ENCODE assay signal across 1 cellular context in the genomic region with DNA sequence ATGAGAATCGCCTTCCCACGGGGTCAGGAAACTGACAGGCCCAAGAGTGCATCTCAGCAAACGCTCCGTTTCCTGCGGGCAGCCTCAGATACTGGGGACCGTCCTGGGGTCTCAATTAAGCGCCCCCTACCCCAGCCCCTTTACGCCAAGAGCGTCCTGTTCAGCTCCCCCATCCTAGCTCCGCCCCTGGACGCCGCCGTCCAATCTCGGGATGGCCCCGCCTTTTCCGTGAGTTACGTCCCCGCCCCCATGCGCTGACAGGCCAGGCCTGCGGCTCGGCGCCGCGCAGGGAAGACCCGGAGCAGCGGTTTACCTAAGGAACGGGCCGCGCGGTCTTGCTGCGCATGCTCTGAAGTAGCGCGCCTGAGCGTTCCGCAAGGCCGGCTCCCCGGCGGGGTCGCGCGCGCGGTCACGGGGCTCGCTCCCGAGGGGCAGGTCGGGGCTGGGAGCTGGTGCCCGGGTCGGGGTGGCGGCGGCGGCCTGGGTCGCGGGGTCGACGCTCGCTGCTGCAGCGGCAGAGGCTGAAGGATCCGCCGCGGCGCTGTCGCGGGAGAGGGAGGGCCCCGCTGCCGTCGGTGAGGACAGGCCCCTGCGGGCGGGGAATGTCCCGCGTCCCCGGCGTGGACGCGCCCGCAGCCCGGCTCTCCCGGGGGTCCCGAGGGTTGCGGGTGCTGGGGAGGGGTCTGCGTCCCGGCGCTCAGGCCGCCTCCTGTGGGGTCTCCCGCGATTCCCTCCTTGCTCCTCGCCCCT.
TF ChIP-seq lines count a peak whose summit lies in the region.

A gene with protein sequence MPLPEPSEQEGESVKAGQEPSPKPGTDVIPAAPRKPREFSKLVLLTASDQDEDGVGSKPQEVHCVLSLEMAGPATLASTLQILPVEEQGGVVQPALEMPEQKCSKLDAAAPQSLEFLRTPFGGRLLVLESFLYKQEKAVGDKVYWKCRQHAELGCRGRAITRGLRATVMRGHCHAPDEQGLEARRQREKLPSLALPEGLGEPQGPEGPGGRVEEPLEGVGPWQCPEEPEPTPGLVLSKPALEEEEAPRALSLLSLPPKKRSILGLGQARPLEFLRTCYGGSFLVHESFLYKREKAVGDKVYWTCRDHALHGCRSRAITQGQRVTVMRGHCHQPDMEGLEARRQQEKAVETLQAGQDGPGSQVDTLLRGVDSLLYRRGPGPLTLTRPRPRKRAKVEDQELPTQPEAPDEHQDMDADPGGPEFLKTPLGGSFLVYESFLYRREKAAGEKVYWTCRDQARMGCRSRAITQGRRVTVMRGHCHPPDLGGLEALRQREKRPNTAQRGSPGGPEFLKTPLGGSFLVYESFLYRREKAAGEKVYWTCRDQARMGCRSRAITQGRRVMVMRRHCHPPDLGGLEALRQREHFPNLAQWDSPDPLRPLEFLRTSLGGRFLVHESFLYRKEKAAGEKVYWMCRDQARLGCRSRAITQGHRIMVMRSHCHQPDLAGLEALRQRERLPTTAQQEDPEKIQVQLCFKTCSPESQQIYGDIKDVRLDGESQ (plus strand): TSS at position 352 of the 750 bp plus-strand sequence. CDS start 17,755 bp downstream, outside the sequence.

TF ChIP-seq in GM12878, 131 proteins besides CTCF, POLR2A, EP300 and RAD21 (continued from another document and continues in another):
- TF ChIP-seq, protein P1, sequence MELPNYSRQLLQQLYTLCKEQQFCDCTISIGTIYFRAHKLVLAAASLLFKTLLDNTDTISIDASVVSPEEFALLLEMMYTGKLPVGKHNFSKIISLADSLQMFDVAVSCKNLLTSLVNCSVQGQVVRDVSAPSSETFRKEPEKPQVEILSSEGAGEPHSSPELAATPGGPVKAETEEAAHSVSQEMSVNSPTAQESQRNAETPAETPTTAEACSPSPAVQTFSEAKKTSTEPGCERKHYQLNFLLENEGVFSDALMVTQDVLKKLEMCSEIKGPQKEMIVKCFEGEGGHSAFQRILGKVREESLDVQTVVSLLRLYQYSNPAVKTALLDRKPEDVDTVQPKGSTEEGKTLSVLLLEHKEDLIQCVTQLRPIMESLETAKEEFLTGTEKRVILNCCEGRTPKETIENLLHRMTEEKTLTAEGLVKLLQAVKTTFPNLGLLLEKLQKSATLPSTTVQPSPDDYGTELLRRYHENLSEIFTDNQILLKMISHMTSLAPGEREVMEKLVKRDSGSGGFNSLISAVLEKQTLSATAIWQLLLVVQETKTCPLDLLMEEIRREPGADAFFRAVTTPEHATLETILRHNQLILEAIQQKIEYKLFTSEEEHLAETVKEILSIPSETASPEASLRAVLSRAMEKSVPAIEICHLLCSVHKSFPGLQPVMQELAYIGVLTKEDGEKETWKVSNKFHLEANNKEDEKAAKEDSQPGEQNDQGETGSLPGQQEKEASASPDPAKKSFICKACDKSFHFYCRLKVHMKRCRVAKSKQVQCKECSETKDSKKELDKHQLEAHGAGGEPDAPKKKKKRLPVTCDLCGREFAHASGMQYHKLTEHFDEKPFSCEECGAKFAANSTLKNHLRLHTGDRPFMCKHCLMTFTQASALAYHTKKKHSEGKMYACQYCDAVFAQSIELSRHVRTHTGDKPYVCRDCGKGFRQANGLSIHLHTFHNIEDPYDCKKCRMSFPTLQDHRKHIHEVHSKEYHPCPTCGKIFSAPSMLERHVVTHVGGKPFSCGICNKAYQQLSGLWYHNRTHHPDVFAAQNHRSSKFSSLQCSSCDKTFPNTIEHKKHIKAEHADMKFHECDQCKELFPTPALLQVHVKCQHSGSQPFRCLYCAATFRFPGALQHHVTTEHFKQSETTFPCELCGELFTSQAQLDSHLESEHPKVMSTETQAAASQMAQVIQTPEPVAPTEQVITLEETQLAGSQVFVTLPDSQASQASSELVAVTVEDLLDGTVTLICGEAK (IDR thresholded peaks at IDR 0.05; ENCODE audit: borderline replicate concordance): peak; percentile 20; the same call in 1 of the 2 replicates
- no peak for TF ChIP-seq WRNIP1 (IDR thresholded peaks at IDR 0.05; ENCODE audit: borderline replicate concordance, low read depth, low read length)
- TF ChIP-seq BCL11A (IDR thresholded peaks at IDR 0.05; ENCODE audit: low read depth, low read length): no peak
- TF ChIP-seq, protein P2, sequence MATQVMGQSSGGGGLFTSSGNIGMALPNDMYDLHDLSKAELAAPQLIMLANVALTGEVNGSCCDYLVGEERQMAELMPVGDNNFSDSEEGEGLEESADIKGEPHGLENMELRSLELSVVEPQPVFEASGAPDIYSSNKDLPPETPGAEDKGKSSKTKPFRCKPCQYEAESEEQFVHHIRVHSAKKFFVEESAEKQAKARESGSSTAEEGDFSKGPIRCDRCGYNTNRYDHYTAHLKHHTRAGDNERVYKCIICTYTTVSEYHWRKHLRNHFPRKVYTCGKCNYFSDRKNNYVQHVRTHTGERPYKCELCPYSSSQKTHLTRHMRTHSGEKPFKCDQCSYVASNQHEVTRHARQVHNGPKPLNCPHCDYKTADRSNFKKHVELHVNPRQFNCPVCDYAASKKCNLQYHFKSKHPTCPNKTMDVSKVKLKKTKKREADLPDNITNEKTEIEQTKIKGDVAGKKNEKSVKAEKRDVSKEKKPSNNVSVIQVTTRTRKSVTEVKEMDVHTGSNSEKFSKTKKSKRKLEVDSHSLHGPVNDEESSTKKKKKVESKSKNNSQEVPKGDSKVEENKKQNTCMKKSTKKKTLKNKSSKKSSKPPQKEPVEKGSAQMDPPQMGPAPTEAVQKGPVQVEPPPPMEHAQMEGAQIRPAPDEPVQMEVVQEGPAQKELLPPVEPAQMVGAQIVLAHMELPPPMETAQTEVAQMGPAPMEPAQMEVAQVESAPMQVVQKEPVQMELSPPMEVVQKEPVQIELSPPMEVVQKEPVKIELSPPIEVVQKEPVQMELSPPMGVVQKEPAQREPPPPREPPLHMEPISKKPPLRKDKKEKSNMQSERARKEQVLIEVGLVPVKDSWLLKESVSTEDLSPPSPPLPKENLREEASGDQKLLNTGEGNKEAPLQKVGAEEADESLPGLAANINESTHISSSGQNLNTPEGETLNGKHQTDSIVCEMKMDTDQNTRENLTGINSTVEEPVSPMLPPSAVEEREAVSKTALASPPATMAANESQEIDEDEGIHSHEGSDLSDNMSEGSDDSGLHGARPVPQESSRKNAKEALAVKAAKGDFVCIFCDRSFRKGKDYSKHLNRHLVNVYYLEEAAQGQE (IDR thresholded peaks at IDR 0.05; ENCODE audit: low read depth, low read length): no peak
- peak; percentile 93 for TF ChIP-seq IKZF1 (conservative IDR thresholded peaks at IDR 0.05)
- peak; percentile 97 for TF ChIP-seq SP1 (IDR thresholded peaks at IDR 0.05; ENCODE audit: low read depth, low read length)
- TF ChIP-seq JUNB (IDR thresholded peaks at IDR 0.05): no peak
- TF ChIP-seq, protein P3, sequence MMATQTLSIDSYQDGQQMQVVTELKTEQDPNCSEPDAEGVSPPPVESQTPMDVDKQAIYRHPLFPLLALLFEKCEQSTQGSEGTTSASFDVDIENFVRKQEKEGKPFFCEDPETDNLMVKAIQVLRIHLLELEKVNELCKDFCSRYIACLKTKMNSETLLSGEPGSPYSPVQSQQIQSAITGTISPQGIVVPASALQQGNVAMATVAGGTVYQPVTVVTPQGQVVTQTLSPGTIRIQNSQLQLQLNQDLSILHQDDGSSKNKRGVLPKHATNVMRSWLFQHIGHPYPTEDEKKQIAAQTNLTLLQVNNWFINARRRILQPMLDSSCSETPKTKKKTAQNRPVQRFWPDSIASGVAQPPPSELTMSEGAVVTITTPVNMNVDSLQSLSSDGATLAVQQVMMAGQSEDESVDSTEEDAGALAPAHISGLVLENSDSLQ (IDR thresholded peaks at IDR 0.05): peak; percentile 88
- TF ChIP-seq, protein P4, sequence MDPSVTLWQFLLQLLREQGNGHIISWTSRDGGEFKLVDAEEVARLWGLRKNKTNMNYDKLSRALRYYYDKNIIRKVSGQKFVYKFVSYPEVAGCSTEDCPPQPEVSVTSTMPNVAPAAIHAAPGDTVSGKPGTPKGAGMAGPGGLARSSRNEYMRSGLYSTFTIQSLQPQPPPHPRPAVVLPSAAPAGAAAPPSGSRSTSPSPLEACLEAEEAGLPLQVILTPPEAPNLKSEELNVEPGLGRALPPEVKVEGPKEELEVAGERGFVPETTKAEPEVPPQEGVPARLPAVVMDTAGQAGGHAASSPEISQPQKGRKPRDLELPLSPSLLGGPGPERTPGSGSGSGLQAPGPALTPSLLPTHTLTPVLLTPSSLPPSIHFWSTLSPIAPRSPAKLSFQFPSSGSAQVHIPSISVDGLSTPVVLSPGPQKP (IDR thresholded peaks at IDR 0.05; ENCODE audit: low read depth, low read length): 0 out of 2 replicates have a peak, but pooled peaks have one; percentile 47
- no peak for TF ChIP-seq TARDBP (IDR thresholded peaks at IDR 0.05; ENCODE audit: borderline replicate concordance)
- TF ChIP-seq IRF4 (IDR thresholded peaks at IDR 0.05; ENCODE audit: low read depth, low read length): no peak
- TF ChIP-seq PAX5 (IDR thresholded peaks at IDR 0.05; ENCODE audit: borderline replicate concordance, low read depth, low read length): peak; percentile 98
- peak; percentile 63; the same call in 1 of the 2 replicates for TF ChIP-seq RFX5 (IDR thresholded peaks at IDR 0.05; ENCODE audit: low read depth, low read length)
- no peak for TF ChIP-seq ZNF384 (IDR thresholded peaks at IDR 0.05; ENCODE audit: borderline replicate concordance, low read depth, low read length)
- no peak for TF ChIP-seq SMC3 (IDR thresholded peaks at IDR 0.05; ENCODE audit: borderline replicate concordance, low read length)
- TF ChIP-seq, protein P5, sequence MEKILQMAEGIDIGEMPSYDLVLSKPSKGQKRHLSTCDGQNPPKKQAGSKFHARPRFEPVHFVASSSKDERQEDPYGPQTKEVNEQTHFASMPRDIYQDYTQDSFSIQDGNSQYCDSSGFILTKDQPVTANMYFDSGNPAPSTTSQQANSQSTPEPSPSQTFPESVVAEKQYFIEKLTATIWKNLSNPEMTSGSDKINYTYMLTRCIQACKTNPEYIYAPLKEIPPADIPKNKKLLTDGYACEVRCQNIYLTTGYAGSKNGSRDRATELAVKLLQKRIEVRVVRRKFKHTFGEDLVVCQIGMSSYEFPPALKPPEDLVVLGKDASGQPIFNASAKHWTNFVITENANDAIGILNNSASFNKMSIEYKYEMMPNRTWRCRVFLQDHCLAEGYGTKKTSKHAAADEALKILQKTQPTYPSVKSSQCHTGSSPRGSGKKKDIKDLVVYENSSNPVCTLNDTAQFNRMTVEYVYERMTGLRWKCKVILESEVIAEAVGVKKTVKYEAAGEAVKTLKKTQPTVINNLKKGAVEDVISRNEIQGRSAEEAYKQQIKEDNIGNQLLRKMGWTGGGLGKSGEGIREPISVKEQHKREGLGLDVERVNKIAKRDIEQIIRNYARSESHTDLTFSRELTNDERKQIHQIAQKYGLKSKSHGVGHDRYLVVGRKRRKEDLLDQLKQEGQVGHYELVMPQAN (conservative IDR thresholded peaks at IDR 0.05): peak; percentile 88
- no peak for TF ChIP-seq KAT2A (conservative IDR thresholded peaks at IDR 0.05; ENCODE audit: control insufficient read depth, low read depth, low read length)
- TF ChIP-seq TCF7 (IDR thresholded peaks at IDR 0.05; ENCODE audit: borderline replicate concordance): no peak
- TF ChIP-seq STAT1 (conservative IDR thresholded peaks at IDR 0.05): peak; percentile 89; the same call in 1 of the 2 replicates
- TF ChIP-seq, protein P6, sequence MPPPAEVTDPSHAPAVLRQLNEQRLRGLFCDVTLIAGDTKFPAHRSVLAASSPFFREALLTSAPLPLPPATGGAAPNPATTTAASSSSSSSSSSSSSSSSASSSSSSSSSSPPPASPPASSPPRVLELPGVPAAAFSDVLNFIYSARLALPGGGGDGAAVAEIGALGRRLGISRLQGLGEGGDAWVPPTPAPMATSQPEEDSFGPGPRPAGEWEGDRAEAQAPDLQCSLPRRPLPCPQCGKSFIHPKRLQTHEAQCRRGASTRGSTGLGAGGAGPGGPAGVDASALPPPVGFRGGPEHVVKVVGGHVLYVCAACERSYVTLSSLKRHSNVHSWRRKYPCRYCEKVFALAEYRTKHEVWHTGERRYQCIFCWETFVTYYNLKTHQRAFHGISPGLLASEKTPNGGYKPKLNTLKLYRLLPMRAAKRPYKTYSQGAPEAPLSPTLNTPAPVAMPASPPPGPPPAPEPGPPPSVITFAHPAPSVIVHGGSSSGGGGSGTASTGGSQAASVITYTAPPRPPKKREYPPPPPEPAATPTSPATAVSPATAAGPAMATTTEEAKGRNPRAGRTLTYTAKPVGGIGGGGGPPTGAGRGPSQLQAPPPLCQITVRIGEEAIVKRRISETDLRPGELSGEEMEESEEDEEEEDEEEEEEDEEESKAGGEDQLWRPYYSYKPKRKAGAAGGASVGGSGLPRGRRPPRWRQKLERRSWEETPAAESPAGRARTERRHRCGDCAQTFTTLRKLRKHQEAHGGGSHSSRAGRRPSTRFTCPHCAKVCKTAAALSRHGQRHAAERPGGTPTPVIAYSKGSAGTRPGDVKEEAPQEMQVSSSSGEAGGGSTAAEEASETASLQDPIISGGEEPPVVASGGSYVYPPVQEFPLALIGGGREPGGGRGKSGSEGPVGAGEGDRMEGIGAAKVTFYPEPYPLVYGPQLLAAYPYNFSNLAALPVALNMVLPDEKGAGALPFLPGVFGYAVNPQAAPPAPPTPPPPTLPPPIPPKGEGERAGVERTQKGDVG (CRISPR knock-in tag; IDR thresholded peaks at IDR 0.05): peak; percentile 51; the same call in 1 of the 2 replicates
- peak; percentile 85 for TF ChIP-seq CHD2 (IDR thresholded peaks at IDR 0.05; ENCODE audit: borderline replicate concordance, low read depth, low read length)
- TF ChIP-seq CREB1 (IDR thresholded peaks at IDR 0.05; ENCODE audit: low read depth): peak; percentile 80; the same call in 1 of the 2 replicates
- TF ChIP-seq BHLHE40 (IDR thresholded peaks at IDR 0.05; ENCODE audit: borderline replicate concordance in 1 of 2, low read depth in 2 of 2, low read length in 1 of 2): peak; percentile 35 to 81; a peak in 3 of 4 replicates
- peak; percentile 95; the same call in 1 of the 2 replicates for TF ChIP-seq RB1 (IDR thresholded peaks at IDR 0.05; ENCODE audit: borderline replicate concordance)
- no peak for TF ChIP-seq PAX8 (IDR thresholded peaks at IDR 0.05)
- peak; percentile 61; the same call in 1 of the 2 replicates for TF ChIP-seq TAF1 (IDR thresholded peaks at IDR 0.05; ENCODE audit: borderline replicate concordance, low read depth, low read length)
- TF ChIP-seq YBX1 (IDR thresholded peaks at IDR 0.05): no peak
- TF ChIP-seq ZNF274 (IDR thresholded peaks at IDR 0.05; ENCODE audit: insufficient read depth, insufficient read length): no peak
- peak; percentile 72 for TF ChIP-seq RELA (IDR thresholded peaks at IDR 0.05; ENCODE audit: borderline replicate concordance, partially characterized antibody)
- no peak for TF ChIP-seq GABPA (IDR thresholded peaks at IDR 0.05; ENCODE audit: low read depth)
